ENCODE assay signal across 1 cellular context in the genomic region with DNA sequence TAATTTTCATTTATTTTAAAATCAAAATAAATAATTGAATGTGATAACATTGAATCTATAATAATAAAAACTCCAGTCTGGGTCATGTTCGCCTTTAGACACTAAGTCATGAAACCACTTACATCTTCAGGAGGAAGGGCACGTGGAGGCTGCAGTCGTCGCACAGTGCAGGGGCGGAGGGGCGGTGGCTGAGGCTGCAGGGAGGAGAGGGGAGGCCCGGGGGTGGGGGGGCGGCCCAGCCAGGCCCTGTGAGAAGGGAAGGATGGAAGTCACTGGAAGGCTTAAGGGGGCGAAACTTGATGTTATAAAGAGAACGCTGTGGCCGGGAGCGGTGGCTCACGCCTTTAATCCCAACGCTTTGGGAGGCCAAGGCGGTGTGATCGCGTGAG.
TF ChIP-seq lines count a peak whose summit lies in the region.

No MANE protein-coding gene starts in this region.

TF ChIP-seq in GM12878, 131 proteins besides CTCF, POLR2A, EP300 and RAD21 (continued from another document):
- TF ChIP-seq, protein P1, sequence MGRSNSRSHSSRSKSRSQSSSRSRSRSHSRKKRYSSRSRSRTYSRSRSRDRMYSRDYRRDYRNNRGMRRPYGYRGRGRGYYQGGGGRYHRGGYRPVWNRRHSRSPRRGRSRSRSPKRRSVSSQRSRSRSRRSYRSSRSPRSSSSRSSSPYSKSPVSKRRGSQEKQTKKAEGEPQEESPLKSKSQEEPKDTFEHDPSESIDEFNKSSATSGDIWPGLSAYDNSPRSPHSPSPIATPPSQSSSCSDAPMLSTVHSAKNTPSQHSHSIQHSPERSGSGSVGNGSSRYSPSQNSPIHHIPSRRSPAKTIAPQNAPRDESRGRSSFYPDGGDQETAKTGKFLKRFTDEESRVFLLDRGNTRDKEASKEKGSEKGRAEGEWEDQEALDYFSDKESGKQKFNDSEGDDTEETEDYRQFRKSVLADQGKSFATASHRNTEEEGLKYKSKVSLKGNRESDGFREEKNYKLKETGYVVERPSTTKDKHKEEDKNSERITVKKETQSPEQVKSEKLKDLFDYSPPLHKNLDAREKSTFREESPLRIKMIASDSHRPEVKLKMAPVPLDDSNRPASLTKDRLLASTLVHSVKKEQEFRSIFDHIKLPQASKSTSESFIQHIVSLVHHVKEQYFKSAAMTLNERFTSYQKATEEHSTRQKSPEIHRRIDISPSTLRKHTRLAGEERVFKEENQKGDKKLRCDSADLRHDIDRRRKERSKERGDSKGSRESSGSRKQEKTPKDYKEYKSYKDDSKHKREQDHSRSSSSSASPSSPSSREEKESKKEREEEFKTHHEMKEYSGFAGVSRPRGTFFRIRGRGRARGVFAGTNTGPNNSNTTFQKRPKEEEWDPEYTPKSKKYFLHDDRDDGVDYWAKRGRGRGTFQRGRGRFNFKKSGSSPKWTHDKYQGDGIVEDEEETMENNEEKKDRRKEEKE (IDR thresholded peaks at IDR 0.05), result no peak
- TF ChIP-seq E2F8 (IDR thresholded peaks at IDR 0.05; ENCODE audit: low read depth, partially characterized antibody) (no peak), RBBP5 (conservative IDR thresholded peaks at IDR 0.05) (no peak), FOXK2 (IDR thresholded peaks at IDR 0.05) (no peak), RFX5 (IDR thresholded peaks at IDR 0.05; ENCODE audit: low read depth, low read length) (no peak), ZNF207 (IDR thresholded peaks at IDR 0.05; ENCODE audit: borderline replicate concordance) (no peak), BRCA1 (IDR thresholded peaks at IDR 0.05; ENCODE audit: low read depth, low read length) (no peak), ZNF274 (IDR thresholded peaks at IDR 0.05; ENCODE audit: insufficient read depth, insufficient read length) (no peak), IKZF1 (conservative IDR thresholded peaks at IDR 0.05) (no peak), SMAD1 (IDR thresholded peaks at IDR 0.05; ENCODE audit: low read depth, partially characterized antibody) (no peak), ZNF24 (IDR thresholded peaks at IDR 0.05) (no peak), NRF1 (conservative IDR thresholded peaks at IDR 0.05; ENCODE audit: low read depth, low read length) (no peak), ZBED1 (IDR thresholded peaks at IDR 0.05; ENCODE audit: borderline replicate concordance) (no peak), FOXM1 (IDR thresholded peaks at IDR 0.05; ENCODE audit: low read depth, low read length) (no peak), POU2F2 (IDR thresholded peaks at IDR 0.05; ENCODE audit: borderline replicate concordance, low read depth, low read length) (no peak), CREM (IDR thresholded peaks at IDR 0.05; ENCODE audit: low read depth) (no peak)
